In genomic region chr21:36079010-36079649, GRCh38 we compare ENCODE assay signal across 8 cellular contexts. TPM values are rescaled to one million over a fixed set of nuclear protein-coding genes. Genes with fewer than 3 reads are reported as not detected.
DNase-seq lines count a peak whose midpoint lies in the region; ATAC-seq, FAIRE-seq and TF ChIP-seq lines count a peak whose summit lies in the region.

No MANE protein-coding gene starts in this region.

- POLR2A ChIA-PET in T-cell (lab: Charles Lee) = interaction anchor here (0.6 kb wide), 2 partner anchors 10 to 1710 kb away, joined by 3 to 5 read pairs; no protein-coding TSS in a partner anchor
- POLR2A ChIA-PET in MCF 10A (lab: Yijun Ruan, JAX) = interaction anchor here (0.7 to 2.0 kb wide), 2 partner anchors 9 to 11 kb away, joined by 4 to 14 read pairs; partner anchors contain the start of gene CBR1

- no peaks in the 10 kb centered on the region for H3K27me3 ChIP-seq in small intestine (ENCODE audit: control insufficient read depth in 2 of 2, insufficient read depth in 2 of 2, low read length in 2 of 2)

- H3K9me3 Mint-ChIP-seq in T-cell (no peaks in the 10 kb centered on the region), MCF 10A (ENCODE audit: unreplicated experiment) (no peaks in the 10 kb centered on the region)

- no peaks in the 10 kb centered on the region for H3K36me3 ChIP-seq in small intestine (ENCODE audit: control insufficient read depth in 2 of 2, insufficient read depth in 2 of 2, low read length in 2 of 2)

- ATAC-seq in T-cell (replicated peaks in 1 of 4) (peak; percentile 84 to 93 (median 89)), HG02798 (IDR thresholded peaks at IDR 0.05; ENCODE audit: poor library complexity, unreplicated experiment) (no peak)

- intact Hi-C loops in MCF 10A (cut with micrococcal nuclease) = no loop called here

- TF ChIP-seq CTCF in GM13976 (IDR thresholded peaks at IDR 0.05; ENCODE audit: borderline replicate concordance, control extremely low read depth, extremely low read depth, insufficient read depth, missing control alignments) (no peak), coronary artery (IDR thresholded peaks at IDR 0.05) (no peak), MCF 10A (IDR thresholded peaks at IDR 0.05; ENCODE audit: unreplicated experiment) (no peak)

- H3K4me3 Mint-ChIP-seq in T-cell = peak overlapping the region; percentile 71 to 88 (median 83)
- H3K4me3 Mint-ChIP-seq in MCF 10A (ENCODE audit: unreplicated experiment) = no peak overlapping the region

- no peaks in the 10 kb centered on the region for H3K9me3 ChIP-seq in small intestine (ENCODE audit: control insufficient read depth, low read depth)

- H3K4me3 ChIP-seq in small intestine (ENCODE audit: low read depth in 1 of 2, low read length in 2 of 2) (no peak overlapping the region), coronary artery (no peak overlapping the region)

- no peaks in the 10 kb centered on the region for H3K36me3 Mint-ChIP-seq in T-cell
- H3K36me3 Mint-ChIP-seq in MCF 10A (ENCODE audit: insufficient read depth, unreplicated experiment) = peaks cover 13% of the 10 kb centered on the region

- H3K4me1 ChIP-seq in small intestine (ENCODE audit: control insufficient read depth in 2 of 2, insufficient read depth in 1 of 2, low read depth in 1 of 2, low read length in 1 of 2) = peaks cover 0 to 9% of the 10 kb centered on the region in 2 donors

- no peak for FAIRE-seq in small intestine (lab: Jason Lieb, UNC)

- in situ Hi-C loops in GM13976 (cut with MboI; ENCODE audit: low sequenced_read_pairs, unreplicated experiment) = no loop called here

- peak overlapping the region; percentile 95 to 98 for H3K27ac Mint-ChIP-seq in T-cell
- no peak overlapping the region for H3K27ac Mint-ChIP-seq in MCF 10A (ENCODE audit: low read depth, unreplicated experiment)

- no TSS peak for BruUV-seq in MCF 10A (replicated peaks; lab: Mats Ljungman, UMichigan)

- H3K27me3 Mint-ChIP-seq in T-cell = no peaks in the 10 kb centered on the region
- no peaks in the 10 kb centered on the region for H3K27me3 Mint-ChIP-seq in MCF 10A (ENCODE audit: insufficient read depth, unreplicated experiment)

- H3K27ac ChIP-seq in small intestine (ENCODE audit: low read depth in 1 of 2, low read length in 1 of 2) (peak overlapping the region in 1 of 2 donors; percentile 22), coronary artery (no peak overlapping the region)

- CTCF ChIA-PET in T-cell (lab: Charles Lee) = interaction anchor here in 1 of 2 donors (0.5 to 1.0 kb wide), 3 partner anchors 9 to 216 kb away, joined by 3 to 6 read pairs (median 4); no protein-coding TSS in a partner anchor
- CTCF ChIA-PET in MCF 10A (lab: Yijun Ruan, JAX) = interaction anchor here (0.6 to 1.2 kb wide), 3 partner anchors 9 to 34 kb away, joined by 3 to 5 read pairs (median 3); partner anchors contain the start of gene CBR1

- WGBS in small intestine, 3 donors = 65 to 74% (median 65%) methylated on average over 14 of the region's 14 CpGs

- DNase-seq in GM13976 (ENCODE audit: low spot score) (peak; percentile 47), T-cell (peak in 18 of 34 experiments; percentile 9 to 29 (median 22)), small intestine (peak; percentile 84), coronary artery (ENCODE audit: low spot score) (no peak), C1 segment of cervical spinal cord (lab: John Stamatoyannopoulos, UW) (no peak), MCF 10A (ENCODE audit: unreplicated experiment) (no peak)
- DNase-seq in central memory CD4-positive, alpha-beta T cell = peak; percentile 44

- peaks cover 25 to 42% (median 35%) of the 10 kb centered on the region in 3 donors for H3K4me1 Mint-ChIP-seq in T-cell
- peaks cover 6% of the 10 kb centered on the region for H3K4me1 Mint-ChIP-seq in MCF 10A (ENCODE audit: insufficient read depth, unreplicated experiment)

RNA-seq across cellular contexts. Expression of gene CBR1, which starts 9.3 kb away (rescaled TPM):
- total RNA-seq in T-cell (10 to 100 TPM in 4 of 5 donors, 1 to 10 TPM in 1; 5.1 to 40.3 (median 21.1) TPM), MCF 10A (2022) (35.8 and 38.6 TPM in 2 replicates)
- polyA plus RNA-seq in small intestine = 1,000 to 10,000 TPM in 2 of 3 donors, 100 to 1,000 TPM in 1; 439 to 1,932 (median 1,477) TPM

RNA-seq across cellular contexts. Expression of gene SETD4, which starts 18.8 kb away (rescaled TPM):
- total RNA-seq in T-cell = 10 to 100 TPM; 16.5 to 36.4 (median 30.3) TPM
- 10 to 100 TPM in 2 of 3 donors, 1 to 10 TPM in 1; 8.9 to 18.3 (median 11.9) TPM for polyA plus RNA-seq in small intestine
- total RNA-seq in MCF 10A (2022) = 22.6 and 23.3 TPM in 2 replicates

RNA-seq across cellular contexts. Expression of gene CBR3, which starts 55.7 kb away (rescaled TPM):
- total RNA-seq in T-cell (10 to 100 TPM in 2 of 5 donors, 1 to 10 TPM in 2, under 1 TPM in 1; 0.85 to 16.1 (median 8.1) TPM), MCF 10A (2022) (1.3 and 1.8 TPM in 2 replicates)
- polyA plus RNA-seq in small intestine = 1 to 10 TPM in 1 of 3 donors, under 1 TPM in 2; 0.54 to 9.0 (median 0.67) TPM

Comparison
In these comparisons a context has a peak if more than half of its experiments do, and no peak if none do; other contexts are left out.
1. DNase-seq: peak in GM13976 (single experiment), T-cell (18 of 34), central memory CD4-positive, alpha-beta T cell (single experiment) and small intestine (single experiment); none in coronary artery (single experiment), C1 segment of cervical spinal cord (0 of 14) and MCF 10A (single experiment).